9 cellular contexts compared by ENCODE assay signal in the genomic region with DNA sequence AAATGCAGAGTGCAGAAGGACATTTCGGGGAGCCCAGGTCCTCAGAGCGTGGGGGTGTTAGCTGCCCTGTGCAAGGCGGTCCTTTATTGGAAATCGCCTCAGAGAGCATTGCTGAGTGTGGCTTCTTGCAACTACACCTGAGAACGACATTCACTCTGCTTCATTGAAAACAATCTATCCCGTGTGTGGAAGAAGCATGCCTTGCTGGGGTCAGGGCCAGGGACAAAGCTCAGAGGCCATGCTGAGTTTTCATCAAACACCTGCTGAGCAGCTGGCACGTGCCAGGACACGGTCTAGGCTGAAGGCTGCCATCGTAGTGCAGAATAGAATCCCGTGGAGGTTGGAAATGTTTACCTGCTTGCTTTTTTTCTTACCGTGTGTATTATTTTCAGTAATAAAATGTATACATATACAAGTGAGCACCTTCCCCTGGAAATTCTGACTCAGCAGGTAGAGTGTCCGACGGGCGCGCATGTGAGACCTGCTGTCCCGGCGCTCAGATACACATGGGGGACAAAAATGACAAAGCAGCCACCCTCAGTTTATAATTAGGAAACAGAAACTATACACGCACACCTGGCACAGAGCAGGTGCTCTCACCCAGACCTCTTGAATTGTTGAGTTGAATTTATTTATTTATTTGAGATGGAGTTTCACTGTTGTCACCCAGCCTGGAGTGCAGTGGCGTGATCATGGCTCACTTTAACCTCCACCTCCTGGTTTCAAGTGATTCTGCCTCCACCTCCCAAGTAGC.
A peak's percentile ranks its signal among the peaks of the same experiment; 100 is the strongest.
DNase-seq lines count a peak whose midpoint lies in the region; ATAC-seq, FAIRE-seq and TF ChIP-seq lines count a peak whose summit lies in the region.
"Had no signal": no experiment of that assay in that cellular context is flagged by ENCODE, and none has a peak within 500 bp of the region (broad histone marks: within the 10 kb centered on the region; RNA-seq: fewer than 3 reads in every experiment).

No MANE protein-coding gene starts in this region.

- peak overlapping the region; percentile 49 for H3K4me2 ChIP-seq in MM.1S (ENCODE audit: low read depth, low read length)

- H3K79me2 ChIP-seq in MM.1S (ENCODE audit: low read length): no peaks in the 10 kb centered on the region

- ATAC-seq in GM18873 (IDR thresholded peaks at IDR 0.05; ENCODE audit: low FRiP score, unreplicated experiment) (peak; percentile 21), HG02610 (IDR thresholded peaks at IDR 0.05; ENCODE audit: unreplicated experiment) (peak; percentile 33), mucosa of descending colon (peak; percentile 5), pancreas (no peak)

- H3K9me2 ChIP-seq in MM.1S (replicated peaks; ENCODE audit: insufficient read depth, low read length): no peaks in the 10 kb centered on the region

- DNase-seq in MM.1S (peak; percentile 84), mucosa of descending colon (no peak), occipital lobe (lab: John Stamatoyannopoulos, UW) (no peak), pancreas (no peak), H4 (ENCODE audit: low spot score) (no peak)
- DNase-seq: activated T-cell treated with anti-CD3 and anti-CD28 coated beads, Interleukin-2, amount 50 U/mL, for 24 hours had no signal

- intact Hi-C loops in mucosa of descending colon (cut with DNase I, micrococcal nuclease) (no loop called here), pancreas (cut with DNase I) (no loop called here)

- H3K4me1 ChIP-seq in MM.1S (ENCODE audit: low read length) (peaks cover 89% of the 10 kb centered on the region), mucosa of descending colon (ENCODE audit: low read depth) (peaks cover 6% of the 10 kb centered on the region), pancreas (peaks cover 5 to 12% (median 11%) of the 10 kb centered on the region in 3 donors)

- no peak overlapping the region for H3K4me3 ChIP-seq in MM.1S (ENCODE audit: low read length)
- H3K4me3 ChIP-seq in mucosa of descending colon: no peak overlapping the region
- no peak overlapping the region for H3K4me3 ChIP-seq in pancreas

- peak overlapping the region; percentile 100 for H3K27ac ChIP-seq in MM.1S (ENCODE audit: low read length)
- H3K27ac ChIP-seq in pancreas: no peak overlapping the region
- H3K27ac ChIP-seq: epithelial cell of prostate had no signal

- no peak for FAIRE-seq in pancreas (lab: Jason Lieb, UNC)

- TF ChIP-seq CTCF in MM.1S (IDR thresholded peaks at IDR 0.05; ENCODE audit: low read length): no peak
- no peak for TF ChIP-seq CTCF in mucosa of descending colon (IDR thresholded peaks at IDR 0.05)
- no peak for TF ChIP-seq CTCF in pancreas (IDR thresholded peaks at IDR 0.05)

- no peaks in the 10 kb centered on the region for H3K36me3 ChIP-seq in MM.1S (replicated peaks; ENCODE audit: insufficient read depth, low read length)
- no peaks in the 10 kb centered on the region for H3K36me3 ChIP-seq in mucosa of descending colon (ENCODE audit: low read depth)
- H3K36me3 ChIP-seq in pancreas: no peaks in the 10 kb centered on the region

- no peaks in the 10 kb centered on the region for H4K20me1 ChIP-seq in MM.1S (ENCODE audit: insufficient read depth, low read length)

- H3K9ac ChIP-seq in MM.1S (ENCODE audit: low read length): peak overlapping the region; percentile 72

- H3K9me3 ChIP-seq in MM.1S (replicated peaks; ENCODE audit: insufficient read depth, low read length): no peaks in the 10 kb centered on the region
- H3K9me3 ChIP-seq in mucosa of descending colon: no peaks in the 10 kb centered on the region
- H3K9me3 ChIP-seq in pancreas: no peaks in the 10 kb centered on the region

- no peak overlapping the region for H2AFZ ChIP-seq in MM.1S (ENCODE audit: low read length)

- H3K27me3 ChIP-seq in MM.1S (replicated peaks; ENCODE audit: insufficient read depth, low read length): no peaks in the 10 kb centered on the region
- H3K27me3 ChIP-seq in pancreas: no peaks in the 10 kb centered on the region

- H3F3A ChIP-seq in MM.1S (ENCODE audit: insufficient read depth, low read length): peaks cover 59% of the 10 kb centered on the region

- 93 to 94% methylated on average over 19 of the region's 19 CpGs for WGBS in pancreas, 2 donors

Comparison
In these comparisons a context has a peak if more than half of its experiments do, and no peak if none do; other contexts are left out.
1. ATAC-seq: peak in GM18873 (single experiment), HG02610 (single experiment) and mucosa of descending colon (single experiment); none in pancreas (0 of 4).